Comparison of ENCODE assay signal across 8 cellular contexts in genomic region chr5:62412549-62413329, GRCh38. TPM values are rescaled to one million over a fixed set of nuclear protein-coding genes. Genes with fewer than 3 reads are reported as not detected.
DNase-seq lines count a peak whose midpoint lies in the region; ATAC-seq, FAIRE-seq and TF ChIP-seq lines count a peak whose summit lies in the region.

TSS of gene IPO11 (plus strand) at chr5:62412763. CDS start at chr5:62437280, 24,517 bp downstream.

- peaks cover 6% of the 10 kb centered on the region for H3K79me2 ChIP-seq in trophoblast cell (ENCODE audit: control insufficient read depth, insufficient read depth, low read length, poor library complexity)

- H4K91ac ChIP-seq in trophoblast cell (ENCODE audit: low read depth, low read length) = peak within 1 kb of the TSS; percentile 80

- TF ChIP-seq CTCF in adrenal gland (IDR thresholded peaks at IDR 0.05) = no peak
- no peak for TF ChIP-seq CTCF in transverse colon (IDR thresholded peaks at IDR 0.05)

- peak within 1 kb of the TSS; percentile 72 for H2BK120ac ChIP-seq in trophoblast cell (ENCODE audit: insufficient read depth, low read length, poor library complexity)

- peak within 1 kb of the TSS; percentile 86 for H3K4me2 ChIP-seq in trophoblast cell (ENCODE audit: low read length)

- ATAC-seq in HG02852 (IDR thresholded peaks at IDR 0.05; ENCODE audit: unreplicated experiment) = peak; percentile 96

- H2AK5ac ChIP-seq in trophoblast cell (ENCODE audit: low read length) = peak within 1 kb of the TSS; percentile 55

- H3K4me3 ChIP-seq in adrenal gland (peak within 1 kb of the TSS; percentile 69 to 98 (median 90)), trophoblast cell (ENCODE audit: low read depth, low read length) (peak within 1 kb of the TSS; percentile 81), transverse colon (peak within 1 kb of the TSS; percentile 61 to 93 (median 86))

- FAIRE-seq in GM12892 (lab: Jason Lieb, UNC) = peak; percentile 99

- no peak for TF ChIP-seq EP300 in transverse colon (IDR thresholded peaks at IDR 0.05; ENCODE audit: low read depth)

- peak within 1 kb of the TSS; percentile 100 for H4K12ac ChIP-seq in trophoblast cell (ENCODE audit: low read depth, low read length)

- H3K27me3 ChIP-seq in adrenal gland = no peaks in the 10 kb centered on the region
- H3K27me3 ChIP-seq in trophoblast cell (ENCODE audit: insufficient read depth, low read length) = no peaks in the 10 kb centered on the region
- no peaks in the 10 kb centered on the region for H3K27me3 ChIP-seq in transverse colon

- H3K27ac ChIP-seq in adrenal gland = peak within 1 kb of the TSS; percentile 40 to 82 (median 45)
- H3K27ac ChIP-seq in trophoblast cell (ENCODE audit: low read depth, low read length) = no peak within 1 kb of the TSS
- peak within 1 kb of the TSS; percentile 69 to 90 (median 79) for H3K27ac ChIP-seq in transverse colon

- in situ Hi-C loops in transverse colon (cut with MboI; ENCODE audit: low pct_ligation_motif_present in 1 of 4, low pct_unique_long_range_greater_than_20kb in 1 of 4, low sequenced_read_pairs in 3 of 4) = no loop called here

- 0 to 1% (median 0%) methylated on average over 32 to 66 of the region's 66 CpGs for WGBS in adrenal gland, 4 donors
- no CpG with 5 or more reads among the region's 66 CpGs for WGBS in trophoblast cell (ENCODE audit: extremely low coverage, insufficient coverage, insufficient read length)
- 0 to 2% methylated on average over 8 to 64 of the region's 66 CpGs for WGBS in transverse colon (ENCODE audit: low coverage in 1 of 2), 2 donors

- TF ChIP-seq POLR2A in GM12892 (IDR thresholded peaks at IDR 0.05; ENCODE audit: low read depth, low read length) = peak; percentile 91
- TF ChIP-seq POLR2A in adrenal gland (IDR thresholded peaks at IDR 0.05) = peak; percentile 59 to 62
- peak; percentile 78 for TF ChIP-seq POLR2A in transverse colon (IDR thresholded peaks at IDR 0.05)

- peak within 1 kb of the TSS; percentile 83 for H3K18ac ChIP-seq in trophoblast cell (ENCODE audit: low read length)

- H3K79me1 ChIP-seq in trophoblast cell (ENCODE audit: low read length) = peaks cover 5% of the 10 kb centered on the region

- H3K4me1 ChIP-seq in adrenal gland (replicated peaks in 1 of 2) (peaks cover 0 to 11% of the 10 kb centered on the region in 2 donors), trophoblast cell (ENCODE audit: control insufficient read depth in 1 of 2, insufficient read depth in 2 of 2, low read length in 2 of 2) (peaks cover 3 to 4% of the 10 kb centered on the region in 2 experiments), transverse colon (peaks cover 9 to 18% (median 12%) of the 10 kb centered on the region in 4 donors)

- peak within 1 kb of the TSS; percentile 97 for H3K14ac ChIP-seq in trophoblast cell (ENCODE audit: low read length)

- intact Hi-C loops in adrenal gland (cut with DNase I) (no loop called here), cardiac septum (cut with DNase I) (loop anchor here (1.0 kb wide), 1 partner anchor 8 kb away; no protein-coding TSS in a partner anchor), transverse colon (cut with DNase I; ENCODE audit: low total_unique reads) (no loop called here)

- no peak within 1 kb of the TSS for H3K23ac ChIP-seq in trophoblast cell (ENCODE audit: low read length)

- no peaks in the 10 kb centered on the region for H3K9me3 ChIP-seq in adrenal gland (replicated peaks in 1 of 3)
- no peaks in the 10 kb centered on the region for H3K9me3 ChIP-seq in trophoblast cell (ENCODE audit: insufficient read depth, low read depth, low read length)
- H3K9me3 ChIP-seq in transverse colon = no peaks in the 10 kb centered on the region

- H2BK5ac ChIP-seq in trophoblast cell (ENCODE audit: low read depth, low read length, poor library complexity) = peak within 1 kb of the TSS; percentile 85

- H3K4ac ChIP-seq in trophoblast cell (ENCODE audit: low read depth, low read length) = peak within 1 kb of the TSS; percentile 98

- peak within 1 kb of the TSS; percentile 92 for H2AFZ ChIP-seq in trophoblast cell (ENCODE audit: insufficient read depth, low read length, poor library complexity)

- H3K9ac ChIP-seq in trophoblast cell (ENCODE audit: low read length) = peak within 1 kb of the TSS; percentile 59

- H4K8ac ChIP-seq in trophoblast cell (ENCODE audit: low read depth, low read length) = peak within 1 kb of the TSS; percentile 100

- H3K36me3 ChIP-seq in adrenal gland (replicated peaks in 1 of 2) (no peaks in the 10 kb centered on the region), trophoblast cell (ENCODE audit: control insufficient read depth in 1 of 2, insufficient read depth in 2 of 2, low read length in 2 of 2) (no peaks in the 10 kb centered on the region), transverse colon (no peaks in the 10 kb centered on the region)

- H2BK12ac ChIP-seq in trophoblast cell (ENCODE audit: low read length) = peak within 1 kb of the TSS; percentile 64

- DNase-seq in GM12892 (ENCODE audit: insufficient read length) (peak; percentile 89), NCI-H146 (lab: John Stamatoyannopoulos, UW) (peak; percentile 99), T-helper 1 cell (peak; percentile 95 to 100 (median 97)), adrenal gland (peak; percentile 98 to 99 (median 98)), cardiac septum (ENCODE audit: low spot score) (peak; percentile 99), trophoblast cell (peak; percentile 100), transverse colon (peak; percentile 99)

RNA-seq across cellular contexts. Expression of gene IPO11, which starts in this region (rescaled TPM):
- 15.9 TPM for polyA plus RNA-seq in GM12892 (2012; ENCODE audit: missing spikeins)
- 10 to 100 TPM; 12.1 to 33.3 (median 23.7) TPM for total RNA-seq in adrenal gland
- polyA plus RNA-seq in adrenal gland = 10 to 100 TPM in 2 of 3 donors, 1 to 10 TPM in 1; 6.0 to 31.8 (median 11.0) TPM
- total RNA-seq in cardiac septum = 27.4 TPM
- polyA plus RNA-seq in trophoblast cell (2013) = 16.6 and 19.9 TPM in 2 replicates
- 10 to 100 TPM in 3 of 4 donors, 1 to 10 TPM in 1; 6.4 to 37.8 (median 16.3) TPM for total RNA-seq in transverse colon
